Comparison of ENCODE assay signal across 8 cellular contexts in the genomic region with DNA sequence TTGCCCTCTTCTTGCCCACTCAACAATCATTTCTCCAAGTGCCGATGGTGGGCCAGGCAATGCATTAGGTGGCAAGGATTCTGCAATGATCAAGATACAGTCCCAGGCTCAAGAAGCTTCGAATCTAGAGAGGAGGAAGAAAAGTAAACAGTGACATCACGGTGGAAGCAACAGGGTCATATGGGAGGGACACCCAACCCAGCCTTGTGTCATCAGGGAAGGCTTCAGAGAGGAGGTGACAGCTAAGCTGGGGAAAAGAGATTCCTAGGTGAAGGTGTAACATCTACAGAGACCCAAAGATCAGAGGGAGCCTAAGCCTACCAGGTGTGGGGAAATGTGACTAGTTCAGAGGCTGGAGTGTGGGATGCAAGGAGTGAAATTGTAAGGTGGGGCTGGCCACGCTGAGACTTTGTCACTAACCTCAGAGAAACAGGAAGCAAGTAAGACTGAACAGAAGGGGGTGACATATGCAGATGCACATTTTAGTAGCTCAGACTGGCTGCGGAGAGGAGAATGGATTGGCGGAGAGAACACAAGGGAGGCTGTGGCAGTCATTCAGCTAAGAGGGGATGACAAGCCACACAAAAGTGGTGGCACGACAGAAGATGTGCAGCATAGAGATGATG.
DNase-seq lines count a peak whose midpoint lies in the region; ATAC-seq and TF ChIP-seq lines count a peak whose summit lies in the region.

No MANE protein-coding gene starts in this region.

- H3K27me3 Mint-ChIP-seq in T-cell (no peaks in the 10 kb centered on the region), HFFc6 (ENCODE audit: insufficient read depth) (peaks cover 2% of the 10 kb centered on the region; the same call in 1 of the 2 replicates), glutamatergic neuron (ENCODE audit: unreplicated experiment) (peaks cover 2% of the 10 kb centered on the region)
- H3K27me3 Mint-ChIP-seq in stimulated activated naive CD8-positive, alpha-beta T cell treated with anti-CD3 and anti-CD28 coated beads, Interleukin-15, Interleukin-2, amounts not matched to agents 100 ng/mL and 50 ng/mL, for 24 hours: no peaks in the 10 kb centered on the region

- H3K36me3 Mint-ChIP-seq in T-cell (peaks cover 24% of the 10 kb centered on the region), HFFc6 (ENCODE audit: low read depth) (no peaks in the 10 kb centered on the region), glutamatergic neuron (ENCODE audit: unreplicated experiment) (no peaks in the 10 kb centered on the region)
- peaks cover 45% of the 10 kb centered on the region for H3K36me3 Mint-ChIP-seq in stimulated activated naive CD8-positive, alpha-beta T cell treated with anti-CD3 and anti-CD28 coated beads, Interleukin-15, Interleukin-2, amounts not matched to agents 100 ng/mL and 50 ng/mL, for 24 hours (ENCODE audit: low read depth)

- no peaks in the 10 kb centered on the region for H3K9me3 Mint-ChIP-seq in T-cell
- H3K9me3 Mint-ChIP-seq in stimulated activated naive CD8-positive, alpha-beta T cell treated with anti-CD3 and anti-CD28 coated beads, Interleukin-15, Interleukin-2, amounts not matched to agents 100 ng/mL and 50 ng/mL, for 24 hours: no peaks in the 10 kb centered on the region
- no peaks in the 10 kb centered on the region for H3K9me3 Mint-ChIP-seq in HFFc6
- no peaks in the 10 kb centered on the region for H3K9me3 Mint-ChIP-seq in glutamatergic neuron (ENCODE audit: unreplicated experiment)

- POLR2A ChIA-PET in T-cell (lab: Charles Lee): interaction anchor here (0.6 to 1.6 kb wide), 15 partner anchors 8 to 294 kb away, joined by 3 to 9 read pairs (median 3); a partner anchor contains a TSS

- CTCF ChIA-PET in T-cell (lab: Charles Lee): interaction anchor here (0.6 to 2.3 kb wide), 24 partner anchors 8 to 105 kb away, joined by 3 to 14 read pairs (median 4); a partner anchor contains a TSS

- TF ChIP-seq CTCF in coronary artery (IDR thresholded peaks at IDR 0.05) (no peak), HFFc6 (IDR thresholded peaks at IDR 0.05) (no peak), glutamatergic neuron (IDR thresholded peaks at IDR 0.05; ENCODE audit: partially characterized antibody, unreplicated experiment) (no peak)

- H3K27ac Mint-ChIP-seq in T-cell (peak overlapping the region; percentile 98 to 99), HFFc6 (no peak overlapping the region), glutamatergic neuron (ENCODE audit: unreplicated experiment) (no peak overlapping the region)
- peak overlapping the region; percentile 94 for H3K27ac Mint-ChIP-seq in stimulated activated naive CD8-positive, alpha-beta T cell treated with anti-CD3 and anti-CD28 coated beads, Interleukin-15, Interleukin-2, amounts not matched to agents 100 ng/mL and 50 ng/mL, for 24 hours

- peak overlapping the region; percentile 53 to 73 for H3K27ac ChIP-seq in coronary artery

- DNase-seq in T-cell (peak; percentile 41 to 90 (median 76)), coronary artery (ENCODE audit: low spot score) (no peak), HFFc6 (no peak), glutamatergic neuron (no peak), medulla oblongata (ENCODE audit: extremely low spot score) (no peak)

- H3K4me1 Mint-ChIP-seq in T-cell (peaks cover 90 to 96% (median 94%) of the 10 kb centered on the region in 3 donors), HFFc6 (ENCODE audit: low read depth) (peaks cover 39% of the 10 kb centered on the region), glutamatergic neuron (ENCODE audit: low read depth, unreplicated experiment) (no peaks in the 10 kb centered on the region)
- peaks cover 98% of the 10 kb centered on the region for H3K4me1 Mint-ChIP-seq in stimulated activated naive CD8-positive, alpha-beta T cell treated with anti-CD3 and anti-CD28 coated beads, Interleukin-15, Interleukin-2, amounts not matched to agents 100 ng/mL and 50 ng/mL, for 24 hours (ENCODE audit: low read depth)

- H3K4me3 ChIP-seq in coronary artery: no peak overlapping the region

- H3K4me3 Mint-ChIP-seq in T-cell (peak overlapping the region; percentile 69), HFFc6 (no peak overlapping the region), glutamatergic neuron (ENCODE audit: unreplicated experiment) (no peak overlapping the region)
- peak overlapping the region; percentile 77 for H3K4me3 Mint-ChIP-seq in stimulated activated naive CD8-positive, alpha-beta T cell treated with anti-CD3 and anti-CD28 coated beads, Interleukin-15, Interleukin-2, amounts not matched to agents 100 ng/mL and 50 ng/mL, for 24 hours

- ATAC-seq in GM18499 (IDR thresholded peaks at IDR 0.05; ENCODE audit: insufficient read depth, unreplicated experiment) (peak; percentile 58), HG02678 (IDR thresholded peaks at IDR 0.05; ENCODE audit: unreplicated experiment) (peak; percentile 69), T-cell (replicated peaks in 1 of 4) (peak; percentile 86 to 89 (median 88))

Comparison
In these comparisons a context has a peak if more than half of its experiments do, and no peak if none do; other contexts are left out.
1. DNase-seq: peak in T-cell (34 of 34); none in coronary artery (single experiment), HFFc6 (single experiment), glutamatergic neuron (single experiment) and medulla oblongata (single experiment).
2. H3K27ac Mint-ChIP-seq: peak in T-cell (2 of 2) and stimulated activated naive CD8-positive, alpha-beta T cell treated with anti-CD3 and anti-CD28 coated beads, Interleukin-15, Interleukin-2, amounts not matched to agents 100 ng/mL and 50 ng/mL, for 24 hours (single experiment); none in HFFc6 (single experiment) and glutamatergic neuron (single experiment).
3. H3K4me3 Mint-ChIP-seq: peak in T-cell (3 of 3) and stimulated activated naive CD8-positive, alpha-beta T cell treated with anti-CD3 and anti-CD28 coated beads, Interleukin-15, Interleukin-2, amounts not matched to agents 100 ng/mL and 50 ng/mL, for 24 hours (single experiment); none in HFFc6 (single experiment) and glutamatergic neuron (single experiment).
4. Peak in every context shown above with its lines, with median percentiles within 50 percentile points of each other: ATAC-seq.